In the genomic region with DNA sequence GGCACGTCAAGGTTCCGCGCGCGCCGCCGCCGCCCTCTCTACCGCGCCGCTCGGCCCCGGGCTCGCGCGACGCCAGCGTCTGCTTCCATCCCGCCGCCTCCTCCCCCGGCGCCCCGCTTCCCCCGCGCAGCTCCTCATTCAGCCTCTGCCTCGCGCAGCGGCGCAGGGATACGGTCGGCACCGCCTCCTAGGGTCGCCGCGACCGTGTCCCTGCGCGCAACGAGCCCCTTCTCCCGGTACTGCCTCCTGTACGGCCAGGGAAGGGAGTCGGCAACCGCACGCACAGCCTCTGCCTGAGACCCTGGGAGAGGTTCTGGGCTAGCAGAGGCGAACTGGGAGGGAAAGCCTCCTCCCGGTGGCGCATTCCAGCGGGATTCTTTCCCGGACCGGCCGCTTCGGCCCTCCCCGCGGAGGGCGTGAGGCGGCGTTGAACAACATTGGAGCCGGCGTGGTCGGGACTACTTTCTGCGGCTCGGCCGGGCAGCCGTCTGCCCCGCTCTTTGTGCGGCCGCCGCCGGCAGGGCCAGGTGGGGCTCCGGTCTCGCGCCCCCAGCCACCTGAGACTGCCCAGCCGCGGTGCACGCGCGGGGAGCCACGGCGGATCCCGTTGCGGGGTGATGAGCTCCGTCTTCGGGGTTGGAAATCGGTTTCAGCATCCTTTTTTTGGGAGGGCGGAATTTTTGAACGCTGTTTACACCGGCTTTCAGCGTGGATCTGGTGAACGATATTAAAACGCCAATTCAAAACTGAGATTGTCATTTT, we compare ENCODE assay signal across 8 cellular contexts. TPM values are rescaled to one million over a fixed set of nuclear protein-coding genes. Genes with fewer than 3 reads are reported as not detected.
A peak's percentile ranks its signal among the peaks of the same experiment; 100 is the strongest.
DNase-seq lines count a peak whose midpoint lies in the region; FAIRE-seq and TF ChIP-seq lines count a peak whose summit lies in the region.

A gene (minus strand): TSS at position 172 of the 762 bp plus-strand sequence. CDS start 309 bp downstream, outside the sequence.

- CTCF ChIA-PET in CD4-positive, alpha-beta memory T cell (lab: Charles Lee; ENCODE audit: partially characterized antibody) = no interaction called here
- CTCF ChIA-PET in endothelial cell of umbilical vein (lab: Charles Lee) = interaction anchor here (0.6 to 3.5 kb wide), 7 partner anchors 12 to 716 kb away, joined by 3 to 25 read pairs (median 4); no protein-coding TSS in a partner anchor

- peak within 1 kb of the TSS; percentile 85 to 91 (median 90) for H3K4me3 Mint-ChIP-seq in CD4-positive, alpha-beta memory T cell
- peak within 1 kb of the TSS; percentile 92 for H3K4me3 Mint-ChIP-seq in mesothelial cell of epicardium

- H3K27ac Mint-ChIP-seq in CD4-positive, alpha-beta memory T cell = peak within 1 kb of the TSS; percentile 46 to 78 (median 70)
- peak within 1 kb of the TSS; percentile 100 for H3K27ac Mint-ChIP-seq in mesothelial cell of epicardium

- no peaks in the 10 kb centered on the region for H4K20me1 ChIP-seq in endothelial cell of umbilical vein (replicated peaks; ENCODE audit: control insufficient read depth, extremely low read depth, insufficient read depth, low read length)

- BruUV-seq in endothelial cell of umbilical vein (replicated peaks; lab: Mats Ljungman, UMichigan) = no TSS peak

- no peaks in the 10 kb centered on the region for H3K9me3 ChIP-seq in CD4-positive, alpha-beta memory T cell (ENCODE audit: control insufficient read depth in 1 of 2, low read length in 2 of 2)
- H3K9me3 ChIP-seq in endothelial cell of umbilical vein (replicated peaks; ENCODE audit: control insufficient read depth, insufficient read depth, low read length) = no peaks in the 10 kb centered on the region

- dilution Hi-C loops in endothelial cell of umbilical vein (cut with MboI; ENCODE audit: extremely low pct_ligation_motif_present, low sequenced_read_pairs) = no loop called here

- H3K27me3 Mint-ChIP-seq in CD4-positive, alpha-beta memory T cell = peaks cover 0 to 13% of the 10 kb centered on the region in 2 donors
- no peaks in the 10 kb centered on the region for H3K27me3 Mint-ChIP-seq in mesothelial cell of epicardium (ENCODE audit: low read depth)

- TF ChIP-seq CTCF in GM20000 (IDR thresholded peaks at IDR 0.05; ENCODE audit: extremely low read depth, missing control alignments) = no peak
- no peak for TF ChIP-seq CTCF in endothelial cell of umbilical vein (IDR thresholded peaks at IDR 0.05; ENCODE audit: extremely low read depth in 1 of 2, insufficient read depth in 1 of 2, low read depth in 1 of 2, low read length in 2 of 2)
- no peak for TF ChIP-seq CTCF in mesothelial cell of epicardium (IDR thresholded peaks at IDR 0.05; ENCODE audit: unreplicated experiment)

- H3K36me3 Mint-ChIP-seq in CD4-positive, alpha-beta memory T cell = peaks cover 0 to 2% of the 10 kb centered on the region in 2 donors
- H3K36me3 Mint-ChIP-seq in mesothelial cell of epicardium = no peaks in the 10 kb centered on the region

- H3K4me1 Mint-ChIP-seq in CD4-positive, alpha-beta memory T cell = peaks cover 12 to 31% (median 21%) of the 10 kb centered on the region in 4 donors
- H3K4me1 Mint-ChIP-seq in mesothelial cell of epicardium = peaks cover 29% of the 10 kb centered on the region

- TF ChIP-seq POLR2A in endothelial cell of umbilical vein (IDR thresholded peaks at IDR 0.05; ENCODE audit: low read depth, low read length) = peak; percentile 92

- POLR2A ChIA-PET in CD4-positive, alpha-beta memory T cell (lab: Charles Lee; ENCODE audit: partially characterized antibody) = interaction anchor here (0.7 to 3.5 kb wide), 3 partner anchors 90 to 721 kb away, joined by 3 to 19 read pairs (median 7); a partner anchor contains a TSS
- POLR2A ChIA-PET in endothelial cell of umbilical vein (lab: Charles Lee) = interaction anchor here (0.6 to 1.6 kb wide), 25 partner anchors 11 to 973 kb away, joined by 3 to 10 read pairs (median 4); a partner anchor contains a TSS

- H3K9me3 Mint-ChIP-seq in CD4-positive, alpha-beta memory T cell = no peaks in the 10 kb centered on the region
- no peaks in the 10 kb centered on the region for H3K9me3 Mint-ChIP-seq in mesothelial cell of epicardium

- no peaks in the 10 kb centered on the region for H3K36me3 ChIP-seq in CD4-positive, alpha-beta memory T cell (ENCODE audit: insufficient read depth, low read length)
- no peaks in the 10 kb centered on the region for H3K36me3 ChIP-seq in endothelial cell of umbilical vein (ENCODE audit: control insufficient read depth in 2 of 2, extremely low read depth in 1 of 2, insufficient read depth in 2 of 2, low read length in 2 of 2)

- H3K9ac ChIP-seq in endothelial cell of umbilical vein (replicated peaks; ENCODE audit: extremely low read depth, insufficient read depth, low read length) = peak within 1 kb of the TSS; percentile 100

- peak within 1 kb of the TSS; percentile 65 to 76 for H3K4me3 ChIP-seq in CD4-positive, alpha-beta memory T cell (ENCODE audit: low read length in 2 of 2)
- peak within 1 kb of the TSS; percentile 65 to 96 (median 88) for H3K4me3 ChIP-seq in endothelial cell of umbilical vein (replicated peaks in 1 of 3; ENCODE audit: insufficient read depth in 1 of 3, low read depth in 1 of 3, low read length in 3 of 3)

- H3K79me2 ChIP-seq in endothelial cell of umbilical vein (ENCODE audit: control insufficient read depth, insufficient read depth, low read length) = peaks cover 40% of the 10 kb centered on the region

- peak; percentile 55 to 75 (median 67) for DNase-seq in CD4-positive, alpha-beta memory T cell
- DNase-seq in GM20000 (ENCODE audit: low spot score) = peak; percentile 91
- DNase-seq in HT-29 (ENCODE audit: low spot score) = peak; percentile 93
- peak; percentile 79 to 82 for DNase-seq in NOMO-1 (lab: John Stamatoyannopoulos, UW; ENCODE audit: unreplicated experiment in 2 of 2)
- peak; percentile 85 for DNase-seq in activated CD8-positive, alpha-beta memory T cell treated with anti-CD3 and anti-CD28 coated beads, Interleukin-2, amount 50 U/mL, for 48 hours
- peak; percentile 93 for DNase-seq in endothelial cell of umbilical vein (ENCODE audit: low read depth, low spot score)
- peak; percentile 90 to 92 for DNase-seq in mesothelial cell of epicardium (ENCODE audit: low spot score in 2 of 2, unreplicated experiment in 2 of 2)
- peak; percentile 46 for DNase-seq in stimulated activated CD8-positive, alpha-beta memory T cell treated with anti-CD3 and anti-CD28 coated beads, Interleukin-15, amount 100 ng/mL, for 24 hours (ENCODE audit: low read depth)

- peak within 1 kb of the TSS; percentile 32 for H3K27ac ChIP-seq in CD4-positive, alpha-beta memory T cell (ENCODE audit: low read depth, low read length)
- peak within 1 kb of the TSS; percentile 100 for H3K27ac ChIP-seq in endothelial cell of umbilical vein (ENCODE audit: insufficient read depth, low read depth, low read length)

- peak; percentile 69 for FAIRE-seq in endothelial cell of umbilical vein (lab: Jason Lieb, UNC)

- H3K4me2 ChIP-seq in endothelial cell of umbilical vein (ENCODE audit: insufficient read depth, low read length) = peak within 1 kb of the TSS; percentile 96

- peaks cover 6% of the 10 kb centered on the region for H3K27me3 ChIP-seq in CD4-positive, alpha-beta memory T cell (ENCODE audit: insufficient read depth, low read length)
- H3K27me3 ChIP-seq in endothelial cell of umbilical vein (ENCODE audit: control insufficient read depth in 2 of 2, insufficient read depth in 2 of 2, low read length in 2 of 2) = no peaks in the 10 kb centered on the region

- H3K4me1 ChIP-seq in CD4-positive, alpha-beta memory T cell (ENCODE audit: insufficient read depth, low read length) = peaks cover 18% of the 10 kb centered on the region
- H3K4me1 ChIP-seq in endothelial cell of umbilical vein (ENCODE audit: control insufficient read depth, extremely low read depth, insufficient read depth, low read length) = peaks cover 12% of the 10 kb centered on the region

- intact Hi-C loops in CD4-positive, alpha-beta memory T cell (cut with micrococcal nuclease) = loop anchor here (2.0 kb wide), 1 partner anchor 60 kb away; no protein-coding TSS in a partner anchor
- intact Hi-C loops in endothelial cell of umbilical vein (cut with micrococcal nuclease) = loop anchor here (1.0 to 10.0 kb wide), 6 partner anchors 60 to 231 kb away; no protein-coding TSS in a partner anchor

- peak within 1 kb of the TSS; percentile 100 for H2AFZ ChIP-seq in endothelial cell of umbilical vein (ENCODE audit: low read depth, low read length)

- no peaks in the 10 kb centered on the region for H3K9me1 ChIP-seq in endothelial cell of umbilical vein (replicated peaks; ENCODE audit: control insufficient read depth, extremely low read depth, insufficient read depth, low read length)

TF ChIP-seq in endothelial cell of umbilical vein, 7 proteins besides CTCF, POLR2A, EP300 and RAD21:
- peak; percentile 21 for TF ChIP-seq MYC (IDR thresholded peaks at IDR 0.05; ENCODE audit: low read depth, low read length)
- no peak for TF ChIP-seq JUN (IDR thresholded peaks at IDR 0.05; ENCODE audit: borderline replicate concordance, insufficient read depth, insufficient read length, low read depth)
- TF ChIP-seq, protein P1, sequence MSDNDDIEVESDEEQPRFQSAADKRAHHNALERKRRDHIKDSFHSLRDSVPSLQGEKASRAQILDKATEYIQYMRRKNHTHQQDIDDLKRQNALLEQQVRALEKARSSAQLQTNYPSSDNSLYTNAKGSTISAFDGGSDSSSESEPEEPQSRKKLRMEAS (IDR thresholded peaks at IDR 0.05; ENCODE audit: insufficient read depth, insufficient read length) = no peak
- TF ChIP-seq GATA2 (IDR thresholded peaks at IDR 0.05; ENCODE audit: insufficient read depth, insufficient read length, low read depth, low read length) = no peak
- peak; percentile 83 for TF ChIP-seq POLR2AphosphoS5 (IDR thresholded peaks at IDR 0.05; ENCODE audit: insufficient read depth, low read depth, low read length)
- no peak for TF ChIP-seq EZH2 (IDR thresholded peaks at IDR 0.05; ENCODE audit: borderline replicate concordance, low read depth, low read length, severe bottlenecking)
- TF ChIP-seq FOS (IDR thresholded peaks at IDR 0.05; ENCODE audit: borderline replicate concordance, insufficient read depth, low read length) = no peak

RNA-seq across cellular contexts. Expression of the gene that starts here (rescaled TPM):
- 1 to 10 TPM; 3.9 to 4.0 TPM for total RNA-seq in CD4-positive, alpha-beta memory T cell
- polyA plus RNA-seq in CD4-positive, alpha-beta memory T cell = 1 to 10 TPM in 1 of 2 donors, under 1 TPM in 1; 0.45 to 1.9 TPM
- 28.7 and 32.2 TPM in 2 replicates for total RNA-seq in HT-29 (2014; rRNA removed; shearing (Covaris generic))
- total RNA-seq in endothelial cell of umbilical vein = 40.1 and 41.7 TPM in 2 replicates
- polyA plus RNA-seq in endothelial cell of umbilical vein = 28.5 and 31.0 TPM in 2 replicates
- polyA plus RNA-seq in endothelial cell of umbilical vein (2011; cell fraction: cytosol; rRNA removed) = 12.6 and 12.8 TPM in 2 replicates
- 43.6 and 53.4 TPM in 2 replicates for polyA plus RNA-seq in endothelial cell of umbilical vein (2011; cell fraction: nucleus; rRNA removed)
- 16.6 and 17.8 TPM in 2 replicates for polyA plus RNA-seq in endothelial cell of umbilical vein (2012)
- polyA minus RNA-seq in endothelial cell of umbilical vein = 193 and 205 TPM in 2 replicates
- 27.8 TPM for polyA minus RNA-seq in endothelial cell of umbilical vein (2011; cell fraction: cytosol; rRNA and poly(A)+ RNA removed)
- 81.5 and 90.1 TPM in 2 replicates for polyA minus RNA-seq in endothelial cell of umbilical vein (2011; cell fraction: nucleus; rRNA and poly(A)+ RNA removed)
- 72.9 to 77.4 TPM (median 75.3 TPM) in 3 replicates for total RNA-seq in mesothelial cell of epicardium

Comparison
In these comparisons a context has a peak if more than half of its experiments do, and no peak if none do; other contexts are left out.
1. Peak in every context shown above with its lines: DNase-seq, H3K4me3 ChIP-seq and H3K27ac ChIP-seq.
2. RNA of the gene that starts here (polyA plus RNA-seq): 12.6 to 53.4 TPM in endothelial cell of umbilical vein; 0.45 to 1.9 TPM in CD4-positive, alpha-beta memory T cell; every median in the first group is over 4 times any median in the second.